Comparison of ENCODE assay signal across 1 cellular context in genomic region chr20:53589341-53590065, GRCh38.
TF ChIP-seq lines count a peak whose summit lies in the region.
"Not testable (repeated sequence)": the region's sequence is repeated elsewhere in the genome, so short reads cannot be mapped to it uniquely, and the experiment has no call there.

No MANE protein-coding gene starts in this region.

TF ChIP-seq in HepG2, 621 proteins besides CTCF, POLR2A, EP300 and RAD21:
- TF ChIP-seq ASH2L (IDR thresholded peaks at IDR 0.05; ENCODE audit: insufficient read length, low read depth, low read length): peak; percentile 27
- TF ChIP-seq FOXA1 (IDR thresholded peaks at IDR 0.05); CREM (CRISPR knock-in tag; IDR thresholded peaks at IDR 0.05): not testable (repeated sequence)
- TF ChIP-seq FOXA1 (CRISPR knock-in tag; IDR thresholded peaks at IDR 0.05): peak; percentile 21; the same call in 1 of the 2 replicates
- TF ChIP-seq PATZ1 (CRISPR knock-in tag; IDR thresholded peaks at IDR 0.05): peak; percentile 44
- peak; percentile 41; the same call in 1 of the 2 replicates for TF ChIP-seq POLR2G (IDR thresholded peaks at IDR 0.05; ENCODE audit: low read depth, low read length)
- TF ChIP-seq RBFOX2 (IDR thresholded peaks at IDR 0.05; ENCODE audit: low read depth, low read length): peak; percentile 49; the same call in 1 of the 2 replicates
- peak; percentile 27; the same call in 1 of the 2 replicates for TF ChIP-seq MED1 (CRISPR knock-in tag; IDR thresholded peaks at IDR 0.05)
- TF ChIP-seq ELF1 (CRISPR knock-in tag; IDR thresholded peaks at IDR 0.05): 0 out of 2 replicates have a peak, but pooled peaks have one; percentile 12
- TF ChIP-seq GATAD2A (CRISPR knock-in tag; IDR thresholded peaks at IDR 0.05): peak; percentile 49; the same call in 1 of the 2 replicates
- TF ChIP-seq CREM (IDR thresholded peaks at IDR 0.05): peak; percentile 10; the same call in 1 of the 2 replicates
- TF ChIP-seq IRF2 (CRISPR knock-in tag; IDR thresholded peaks at IDR 0.05): peak; percentile 29; the same call in 1 of the 2 replicates
- TF ChIP-seq RXRB (CRISPR knock-in tag; IDR thresholded peaks at IDR 0.05; ENCODE audit: borderline replicate concordance): peak; percentile 16; the same call in 1 of the 2 replicates
- TF ChIP-seq MIXL1 (CRISPR knock-in tag; IDR thresholded peaks at IDR 0.05): 0 out of 2 replicates have a peak, but pooled peaks have one; percentile 13
- 0 out of 2 replicates have a peak, but pooled peaks have one; percentile 20 for TF ChIP-seq KMT2A (CRISPR knock-in tag; IDR thresholded peaks at IDR 0.05)
- 0 out of 2 replicates have a peak, but pooled peaks have one; percentile 36 for TF ChIP-seq ZNF3 (CRISPR knock-in tag; IDR thresholded peaks at IDR 0.05)
- peak; percentile 50; the same call in 1 of the 2 replicates for TF ChIP-seq PPARG (CRISPR knock-in tag; conservative IDR thresholded peaks at IDR 0.05)
- peak; percentile 47; the same call in 1 of the 2 replicates for TF ChIP-seq ELF3 (CRISPR knock-in tag; IDR thresholded peaks at IDR 0.05)
TF ChIP-seq in HepG2: peak in this region for 16; not testable (repeated sequence) for 605.
